In the genomic region with DNA sequence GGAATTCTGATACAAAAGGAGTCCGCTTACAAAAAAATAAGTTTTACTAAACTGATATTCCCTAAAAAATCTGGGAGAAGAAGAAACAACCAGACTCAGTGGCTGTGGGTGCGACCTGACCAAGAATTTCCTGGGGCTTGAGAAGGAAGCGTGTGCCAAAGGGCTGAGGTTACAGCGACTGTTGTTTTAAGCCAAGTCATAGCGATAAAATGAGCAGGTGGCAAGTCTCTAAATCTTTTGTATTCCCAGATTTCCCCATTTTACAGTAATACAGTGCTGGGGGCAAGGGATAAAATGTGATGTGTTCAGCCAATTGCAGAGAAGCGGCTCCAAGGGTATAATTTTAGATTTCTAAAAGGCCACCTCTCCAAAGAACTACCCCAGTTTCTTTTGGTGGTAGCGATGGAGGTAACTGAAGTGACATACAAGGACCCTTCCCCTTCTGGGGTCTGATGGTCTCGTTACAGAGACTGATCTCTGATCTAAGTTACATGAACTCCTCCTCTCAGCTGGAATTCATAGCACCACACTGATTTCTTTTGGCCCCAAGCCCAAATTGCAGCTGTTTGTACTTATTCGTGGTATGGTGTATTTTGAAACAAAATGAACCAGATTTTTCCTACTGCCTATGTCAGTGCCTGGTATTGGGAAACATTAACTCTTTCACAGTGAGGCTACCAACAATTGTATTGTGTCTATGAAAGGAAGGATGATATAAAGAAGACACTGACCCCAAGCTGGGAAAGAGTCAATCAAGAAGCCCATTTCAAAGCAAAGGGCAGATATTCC, we compare ENCODE assay signal across 12 cellular contexts. TPM values are rescaled to one million over a fixed set of nuclear protein-coding genes. Genes with fewer than 3 reads are reported as not detected.
DNase-seq lines count a peak whose midpoint lies in the region; ATAC-seq and TF ChIP-seq lines count a peak whose summit lies in the region.
"Had no signal": no experiment of that assay in that cellular context is flagged by ENCODE, and none has a peak within 500 bp of the region (broad histone marks: within the 10 kb centered on the region; RNA-seq: fewer than 3 reads in every experiment).

No MANE protein-coding gene starts in this region.

- intact Hi-C loops in left lung (cut with DNase I), result no loop called here
- intact Hi-C loops in tibial artery (cut with DNase I; ENCODE audit: low total_unique reads), result no loop called here

- H3K4me1 ChIP-seq in GM23248 (ENCODE audit: insufficient read depth) (peaks cover 60% of the 10 kb centered on the region), left lung (peaks cover 10 to 12% of the 10 kb centered on the region in 2 donors), tibial artery (peaks cover 0 to 81% (median 24%) of the 10 kb centered on the region in 4 donors), HAP-1 (no peaks in the 10 kb centered on the region; the same call in 1 of the 2 replicates)

- WGBS in GM23248 (ENCODE audit: low coverage in 1 of 2, low lambda C conversion rate in 2 of 2, missing lambda C conversion rate in 2 of 2), 2 experiments, result 34 to 39% methylated on average over 9 of the region's 9 CpGs

- no peaks in the 10 kb centered on the region for H4K20me1 ChIP-seq in GM23248 (ENCODE audit: insufficient read depth)

- ATAC-seq in left lung, result peak; percentile 24

- peaks cover 55% of the 10 kb centered on the region for H3F3A ChIP-seq in GM23248 (ENCODE audit: insufficient read depth)

- TF ChIP-seq CTCF in cardiac fibroblast (IDR thresholded peaks at IDR 0.05; ENCODE audit: low read depth, low read length) (no peak), left lung (IDR thresholded peaks at IDR 0.05) (no peak), tibial artery (IDR thresholded peaks at IDR 0.05) (no peak)

- no peak overlapping the region for H2AFZ ChIP-seq in GM23248

- DNase-seq in GM23248, result peak; percentile 77
- DNase-seq in cardiac fibroblast (ENCODE audit: low read depth in 2 of 2), result peak; percentile 85 to 95
- no peak for DNase-seq in left lung
- DNase-seq in tibial artery, result peak; percentile 68 to 72
- DNase-seq in HT-29 (ENCODE audit: low spot score), result no peak
- DNase-seq in NCI-H1436 treated with DMSO at 0.1 percent for 48 hours (lab: John Stamatoyannopoulos, UW), result no peak
- DNase-seq in HAP-1 (ENCODE audit: low spot score in 2 of 2), result no peak
- no peak for DNase-seq in stimulated activated CD4-positive, alpha-beta T cell treated with anti-CD3 and anti-CD28 coated beads, Interleukin-4, amount 100 ng/mL, for 1 hour
- DNase-seq: activated CD4-positive, CD25-positive, alpha-beta regulatory T cell treated with anti-CD3 and anti-CD28 coated beads, Interleukin-2, amount 50 U/mL, for 72 hours; activated naive CD4-positive, alpha-beta T cell; NCI-H2227 treated with DMSO at 0.1 percent for 48 hours had no signal

- H3K4me3 ChIP-seq in GM23248 (no peak overlapping the region), cardiac fibroblast (replicated peaks in 1 of 2; ENCODE audit: low read depth in 2 of 2, low read length in 2 of 2) (no peak overlapping the region), left lung (no peak overlapping the region), tibial artery (no peak overlapping the region), HAP-1 (no peak overlapping the region)

- H3K4me2 ChIP-seq in GM23248 (ENCODE audit: unreplicated experiment), result peak overlapping the region; percentile 37

- H3K9me3 ChIP-seq in GM23248 (ENCODE audit: low read depth) (no peaks in the 10 kb centered on the region), left lung (no peaks in the 10 kb centered on the region), tibial artery (no peaks in the 10 kb centered on the region), HAP-1 (no peaks in the 10 kb centered on the region)
- H3K9me3 ChIP-seq: neutrophil had no signal

- H3K79me2 ChIP-seq in GM23248 (ENCODE audit: insufficient read depth), result peaks cover 99% of the 10 kb centered on the region

- no peaks in the 10 kb centered on the region for H3K27me3 ChIP-seq in GM23248 (replicated peaks; ENCODE audit: insufficient read depth)
- no peaks in the 10 kb centered on the region for H3K27me3 ChIP-seq in left lung
- H3K27me3 ChIP-seq in tibial artery, result no peaks in the 10 kb centered on the region
- H3K27me3 ChIP-seq in HAP-1 (ENCODE audit: low read depth), result no peaks in the 10 kb centered on the region

- no peaks in the 10 kb centered on the region for H3K36me3 ChIP-seq in GM23248 (ENCODE audit: low read depth)
- H3K36me3 ChIP-seq in left lung, result no peaks in the 10 kb centered on the region
- H3K36me3 ChIP-seq in tibial artery, result no peaks in the 10 kb centered on the region
- no peaks in the 10 kb centered on the region for H3K36me3 ChIP-seq in HAP-1 (replicated peaks)
- H3K36me3 ChIP-seq: neutrophil had no signal

- no peak overlapping the region; the same call in 1 of the 2 replicates for H3K9ac ChIP-seq in GM23248

- H3K27ac ChIP-seq in GM23248 (peak overlapping the region; percentile 64), left lung (no peak overlapping the region), tibial artery (peak overlapping the region; percentile 54 to 56)
- H3K27ac ChIP-seq: neutrophil had no signal

- in situ Hi-C loops in GM23248 (cut with MboI) (no loop called here), HAP-1 (cut with MboI; ENCODE audit: low sequenced_read_pairs) (no loop called here)

- no peaks in the 10 kb centered on the region for H3K9me2 ChIP-seq in GM23248 (ENCODE audit: insufficient read depth)

RNA-seq across cellular contexts. Expression of gene LPAR1, which starts 41.6 kb away (rescaled TPM):
- total RNA-seq in GM23248 (2014; rRNA removed; shearing (Covaris generic)), result 90.3 and 90.8 TPM in 2 replicates
- 40.1 and 45.7 TPM in 2 replicates for polyA plus RNA-seq in GM23248 (2016; fragmentation: Nextera tagmentation; extraction: Ambion mirVana)
- total RNA-seq in left lung, result 10 to 100 TPM; 23.3 to 40.5 TPM
- not detected in 2 replicates for total RNA-seq in HT-29 (2014; rRNA removed; shearing (Covaris generic))

Comparison
In these comparisons a context has a peak if more than half of its experiments do, and no peak if none do; other contexts are left out.
1. DNase-seq: peak in GM23248 (single experiment), cardiac fibroblast (2 of 2) and tibial artery (2 of 2); none in left lung (0 of 2), HT-29 (single experiment), NCI-H1436 treated with DMSO at 0.1 percent for 48 hours (single experiment), HAP-1 (0 of 2) and stimulated activated CD4-positive, alpha-beta T cell treated with anti-CD3 and anti-CD28 coated beads, Interleukin-4, amount 100 ng/mL, for 1 hour (single experiment).
2. H3K27ac ChIP-seq: peak in GM23248 (single experiment) and tibial artery (2 of 2); none in left lung (0 of 2).
3. RNA of gene LPAR1, which starts 41.6 kb away (total RNA-seq): 90.3 to 90.8 TPM in GM23248 and 23.3 to 40.5 TPM in left lung; not detected in HT-29; every median in the first group is over 10 times any median in the second.